Comparison of ENCODE assay signal across 17 cellular contexts in the genomic region with DNA sequence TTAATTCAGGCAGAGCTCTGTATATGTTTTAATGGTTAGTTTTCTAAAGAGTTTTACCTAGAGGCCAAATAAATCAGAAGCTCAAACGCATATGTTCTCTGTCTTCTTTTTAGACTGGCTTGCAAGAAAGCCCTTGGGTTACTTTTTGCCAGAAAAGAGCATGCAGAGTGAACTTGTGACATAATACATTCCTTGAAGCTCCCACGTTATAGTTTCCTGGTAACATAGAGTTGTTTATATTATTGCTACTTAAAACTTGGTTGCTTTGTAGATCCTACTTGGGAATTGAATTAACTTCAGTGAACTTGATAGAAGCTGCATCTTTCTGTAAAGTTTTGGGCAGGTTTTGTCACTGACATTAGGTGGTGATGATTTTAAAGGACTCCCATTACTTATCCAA.
DNase-seq lines count a peak whose midpoint lies in the region; ATAC-seq and TF ChIP-seq lines count a peak whose summit lies in the region.
"Had no signal": no experiment of that assay in that cellular context is flagged by ENCODE, and none has a peak within 500 bp of the region (broad histone marks: within the 10 kb centered on the region; RNA-seq: fewer than 3 reads in every experiment).

No MANE protein-coding gene starts in this region.

- DNase-seq in M059J (ENCODE audit: low read depth) (peak; percentile 69), dermis blood vessel endothelial cell (peak; percentile 66), left lung (no peak), Ammon's horn (ENCODE audit: low spot score) (no peak), NOMO-1 treated with dmso at 0.1 percent for 144 hours (lab: John Stamatoyannopoulos, UW; ENCODE audit: unreplicated experiment) (no peak), C1 segment of cervical spinal cord (lab: John Stamatoyannopoulos, UW) (no peak)
- DNase-seq: activated CD4-positive, CD25-positive, alpha-beta regulatory T cell; activated CD8-positive, alpha-beta memory T cell treated with anti-CD3 and anti-CD28 coated beads, Interleukin-2, amount 50 U/mL, for 48 hours; activated naive CD8-positive, alpha-beta T cell treated with anti-CD3 and anti-CD28 coated beads for 36 hours; GOT3; NCI-H1436; NCI-H446 treated with DMSO at 0.1 percent for 48 hours; stimulated activated CD4-positive, alpha-beta T cell treated with anti-CD3 and anti-CD28 coated beads, Interleukin-4, amount 100 ng/mL, for 4 hours had no signal

- peaks cover 62% of the 10 kb centered on the region for H3K4me1 ChIP-seq in ACC112 (ENCODE audit: control insufficient read depth, insufficient read depth, low read length, unreplicated experiment)
- H3K4me1 ChIP-seq in left lung = peaks cover 14 to 56% of the 10 kb centered on the region in 2 donors

- H3K79me2 ChIP-seq in ACC112 (ENCODE audit: control insufficient read depth, insufficient read depth, low read length, unreplicated experiment) = peaks cover 91% of the 10 kb centered on the region

- H3K36me3 ChIP-seq in ACC112 (ENCODE audit: insufficient read depth, low read length) = peaks cover 7% of the 10 kb centered on the region; the same call in 1 of the 2 replicates
- no peaks in the 10 kb centered on the region for H3K36me3 ChIP-seq in left lung
- H3K36me3 ChIP-seq: esophagus muscularis mucosa had no signal

- ATAC-seq in left lung (peak; percentile 14), GM21576 (IDR thresholded peaks at IDR 0.05; ENCODE audit: unreplicated experiment) (no peak)
- ATAC-seq: sciatic nerve had no signal

- H3K27me3 ChIP-seq in ACC112 (ENCODE audit: insufficient read depth, low read length) (no peaks in the 10 kb centered on the region), left lung (no peaks in the 10 kb centered on the region)
- H3K27me3 ChIP-seq: esophagus muscularis mucosa had no signal

- no peak for TF ChIP-seq CTCF in left lung (IDR thresholded peaks at IDR 0.05)

- H3K9me3 ChIP-seq in left lung = no peaks in the 10 kb centered on the region
- H3K9me3 ChIP-seq: esophagus muscularis mucosa had no signal

- no peak overlapping the region for H2AFZ ChIP-seq in ACC112 (ENCODE audit: low read length, unreplicated experiment)

- H3K27ac ChIP-seq in ACC112 (ENCODE audit: low read depth, low read length) (peak overlapping the region; percentile 62), left lung (no peak overlapping the region)

- intact Hi-C loops in left lung (cut with DNase I) = no loop called here

- no peak overlapping the region for H3K4me3 ChIP-seq in ACC112 (ENCODE audit: low read depth, low read length)
- no peak overlapping the region for H3K4me3 ChIP-seq in left lung
- H3K4me3 ChIP-seq: esophagus muscularis mucosa had no signal

Comparison
In these comparisons a context has a peak if more than half of its experiments do, and no peak if none do; other contexts are left out.
1. DNase-seq: peak in M059J (single experiment) and dermis blood vessel endothelial cell (single experiment); none in left lung (0 of 2), Ammon's horn (single experiment), NOMO-1 treated with dmso at 0.1 percent for 144 hours (single experiment) and C1 segment of cervical spinal cord (0 of 14).